1 cellular context compared by ENCODE assay signal in the genomic region with DNA sequence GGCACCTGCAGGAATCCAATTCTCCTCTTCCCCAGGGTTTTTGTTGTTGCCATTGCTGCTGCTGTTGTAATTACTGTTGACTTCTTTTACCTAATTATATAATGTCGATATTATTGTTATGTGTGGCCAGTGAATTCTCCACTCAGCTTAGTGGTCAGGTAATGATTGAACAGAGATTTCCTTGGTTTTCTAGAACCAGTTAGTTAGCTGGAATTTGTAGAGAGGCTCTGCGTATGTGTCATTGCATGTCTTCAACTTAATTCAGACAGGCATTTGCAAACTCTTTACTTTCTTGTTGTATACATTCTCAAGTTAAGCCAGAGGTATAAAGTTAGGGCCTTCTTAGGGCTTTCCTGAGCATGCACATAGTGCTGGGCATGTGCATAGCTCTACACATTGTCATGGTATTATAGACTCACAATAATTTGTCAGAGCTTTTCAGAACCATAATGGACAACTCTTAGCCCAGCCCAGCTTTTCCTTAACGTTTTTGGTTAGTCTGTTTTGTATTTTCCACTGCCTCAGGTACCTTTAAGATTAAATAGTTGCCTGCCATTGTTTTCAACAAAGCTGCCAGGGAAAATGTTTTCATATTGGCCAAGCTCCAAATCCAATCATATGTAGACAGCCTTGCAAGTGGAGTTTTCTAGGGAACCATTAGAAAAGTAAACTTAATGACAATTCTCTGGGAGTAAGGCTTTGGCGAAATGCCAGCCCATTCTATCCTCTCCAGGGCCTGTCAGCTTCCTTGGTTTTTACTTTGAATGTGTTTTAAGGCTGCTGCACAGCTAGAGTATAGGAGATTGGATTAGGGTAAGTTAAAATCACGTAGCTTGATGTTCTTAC.
TF ChIP-seq lines count a peak whose summit lies in the region.

No MANE protein-coding gene starts in this region.

TF ChIP-seq in Ishikawa, 13 proteins besides CTCF, POLR2A, EP300 and RAD21 (continued from another document):
- TF ChIP-seq, protein P1, sequence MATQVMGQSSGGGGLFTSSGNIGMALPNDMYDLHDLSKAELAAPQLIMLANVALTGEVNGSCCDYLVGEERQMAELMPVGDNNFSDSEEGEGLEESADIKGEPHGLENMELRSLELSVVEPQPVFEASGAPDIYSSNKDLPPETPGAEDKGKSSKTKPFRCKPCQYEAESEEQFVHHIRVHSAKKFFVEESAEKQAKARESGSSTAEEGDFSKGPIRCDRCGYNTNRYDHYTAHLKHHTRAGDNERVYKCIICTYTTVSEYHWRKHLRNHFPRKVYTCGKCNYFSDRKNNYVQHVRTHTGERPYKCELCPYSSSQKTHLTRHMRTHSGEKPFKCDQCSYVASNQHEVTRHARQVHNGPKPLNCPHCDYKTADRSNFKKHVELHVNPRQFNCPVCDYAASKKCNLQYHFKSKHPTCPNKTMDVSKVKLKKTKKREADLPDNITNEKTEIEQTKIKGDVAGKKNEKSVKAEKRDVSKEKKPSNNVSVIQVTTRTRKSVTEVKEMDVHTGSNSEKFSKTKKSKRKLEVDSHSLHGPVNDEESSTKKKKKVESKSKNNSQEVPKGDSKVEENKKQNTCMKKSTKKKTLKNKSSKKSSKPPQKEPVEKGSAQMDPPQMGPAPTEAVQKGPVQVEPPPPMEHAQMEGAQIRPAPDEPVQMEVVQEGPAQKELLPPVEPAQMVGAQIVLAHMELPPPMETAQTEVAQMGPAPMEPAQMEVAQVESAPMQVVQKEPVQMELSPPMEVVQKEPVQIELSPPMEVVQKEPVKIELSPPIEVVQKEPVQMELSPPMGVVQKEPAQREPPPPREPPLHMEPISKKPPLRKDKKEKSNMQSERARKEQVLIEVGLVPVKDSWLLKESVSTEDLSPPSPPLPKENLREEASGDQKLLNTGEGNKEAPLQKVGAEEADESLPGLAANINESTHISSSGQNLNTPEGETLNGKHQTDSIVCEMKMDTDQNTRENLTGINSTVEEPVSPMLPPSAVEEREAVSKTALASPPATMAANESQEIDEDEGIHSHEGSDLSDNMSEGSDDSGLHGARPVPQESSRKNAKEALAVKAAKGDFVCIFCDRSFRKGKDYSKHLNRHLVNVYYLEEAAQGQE (IDR thresholded peaks at IDR 0.05; ENCODE audit: low read depth): no peak
